ENCODE assay signal across 20 cellular contexts in the genomic region with DNA sequence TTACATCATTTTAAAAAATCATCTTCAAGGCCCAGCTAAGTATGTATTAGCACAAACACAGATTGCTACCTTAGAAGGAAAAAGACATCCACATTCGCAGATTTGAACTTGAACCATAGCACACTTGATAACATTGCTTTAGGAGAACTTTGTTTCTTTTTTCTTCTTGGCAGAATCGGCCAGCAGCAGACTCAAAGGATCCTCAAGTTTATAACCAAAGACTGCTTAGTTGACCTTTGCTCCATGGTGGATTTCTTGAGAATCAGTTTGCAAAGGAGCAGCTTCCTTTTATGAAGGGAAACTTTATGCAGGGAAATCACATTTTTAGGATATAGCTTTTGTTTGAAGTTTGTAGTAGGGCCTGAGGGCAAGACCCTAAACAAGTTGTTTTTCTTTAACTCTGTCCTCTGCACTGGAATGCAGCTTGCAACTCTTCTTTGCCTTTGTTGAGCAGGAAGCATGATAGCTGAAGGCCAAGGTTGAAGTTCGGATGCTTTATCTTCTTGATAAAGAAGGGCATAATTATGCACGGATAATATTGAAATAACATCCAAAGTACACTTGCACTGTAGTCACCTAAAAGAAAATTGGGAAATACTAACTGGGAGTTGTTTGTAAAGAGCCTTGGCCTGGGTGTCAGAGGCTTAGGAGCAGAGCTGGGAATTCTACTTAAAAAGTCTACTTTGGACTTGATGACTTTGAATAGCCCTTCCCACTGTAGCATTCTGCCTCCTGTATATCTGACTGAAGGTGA.
DNase-seq lines count a peak whose midpoint lies in the region; ATAC-seq, FAIRE-seq and TF ChIP-seq lines count a peak whose summit lies in the region.
"Had no signal": no experiment of that assay in that cellular context is flagged by ENCODE, and none has a peak within 500 bp of the region (broad histone marks: within the 10 kb centered on the region; RNA-seq: fewer than 3 reads in every experiment).

No MANE protein-coding gene starts in this region.

- TF ChIP-seq RAD21 in HepG2 (CRISPR knock-in tag; IDR thresholded peaks at IDR 0.05): no peak

- peak overlapping the region in 1 of 2 donors; percentile 19 for H3K9ac ChIP-seq in colonic mucosa (ENCODE audit: low read depth in 2 of 2, low read length in 2 of 2)
- no peak overlapping the region for H3K9ac ChIP-seq in HepG2 (ENCODE audit: insufficient read depth, low read depth, low read length)
- H3K9ac ChIP-seq: GM23248 had no signal

- H2AFZ ChIP-seq in HepG2 (ENCODE audit: low read length): no peak overlapping the region
- H2AFZ ChIP-seq: GM23248 had no signal

- no peak overlapping the region for H3K27ac Mint-ChIP-seq in WTC11
- peak overlapping the region; percentile 5 for H3K27ac Mint-ChIP-seq in progenitor cell of endocrine pancreas
- H3K27ac Mint-ChIP-seq: CD4-positive, alpha-beta memory T cell had no signal

- CTCF ChIA-PET in WTC11 (lab: Charles Lee) (no interaction called here), HepG2 (lab: Yijun Ruan, JAX; ENCODE audit: low intra/inter-chr PET ratio, low total read pairs) (no interaction called here)

- no peaks in the 10 kb centered on the region for H4K20me1 ChIP-seq in HepG2 (ENCODE audit: insufficient read depth, low read length)

- H3K4me3 Mint-ChIP-seq in WTC11 (no peak overlapping the region), progenitor cell of endocrine pancreas (ENCODE audit: low read depth) (no peak overlapping the region)
- H3K4me3 Mint-ChIP-seq: CD4-positive, alpha-beta memory T cell had no signal

- DNase-seq in WTC11 (ENCODE audit: low spot score) (no peak), colonic mucosa (no peak), HepG2 (ENCODE audit: low spot score) (peak; percentile 78), progenitor cell of endocrine pancreas (ENCODE audit: low spot score, unreplicated experiment) (no peak), NCI-H446 (lab: John Stamatoyannopoulos, UW) (no peak), SKM-1 treated with dmso at 0.1 percent for 144 hours (lab: John Stamatoyannopoulos, UW; ENCODE audit: unreplicated experiment) (no peak)
- DNase-seq: C1 segment of cervical spinal cord; Calu3; CD4-positive, alpha-beta memory T cell; COR-L47; DMS53; GF-D8; GM23248; H7; HCEC 1CT had no signal

- peak overlapping the region; percentile 6 for H3K27ac ChIP-seq in colonic mucosa
- peak overlapping the region; percentile 60 for H3K27ac ChIP-seq in HepG2 (ENCODE audit: extremely low read length, insufficient read depth, low read length)
- H3K27ac ChIP-seq: GM23248 had no signal

- H3K27me3 Mint-ChIP-seq in WTC11 (ENCODE audit: low read depth): peaks cover 8% of the 10 kb centered on the region
- H3K27me3 Mint-ChIP-seq in progenitor cell of endocrine pancreas: no peaks in the 10 kb centered on the region

- BruUV-seq in HepG2 (replicated peaks; lab: Mats Ljungman, UMichigan): no TSS peak

- peaks cover 18% of the 10 kb centered on the region for H3K4me1 Mint-ChIP-seq in WTC11
- peaks cover 15% of the 10 kb centered on the region for H3K4me1 Mint-ChIP-seq in progenitor cell of endocrine pancreas (ENCODE audit: low read depth)
- H3K4me1 Mint-ChIP-seq: CD4-positive, alpha-beta memory T cell had no signal

- peak; percentile 56 for FAIRE-seq in HepG2 (lab: Jason Lieb, UNC)
- FAIRE-seq: GM12891, GM18507, H1 had no signal

- peaks cover 63% of the 10 kb centered on the region for H3K36me3 Mint-ChIP-seq in WTC11
- H3K36me3 Mint-ChIP-seq in progenitor cell of endocrine pancreas (ENCODE audit: insufficient read depth): peaks cover 33% of the 10 kb centered on the region
- H3K36me3 Mint-ChIP-seq: CD4-positive, alpha-beta memory T cell had no signal

- H3K4me2 ChIP-seq in HepG2 (ENCODE audit: low read depth, low read length): peak overlapping the region; percentile 45

- no peak for TF ChIP-seq POLR2A in HepG2 (IDR thresholded peaks at IDR 0.05; ENCODE audit: insufficient read depth in 1 of 2, low read depth in 2 of 2, low read length in 2 of 2)

- TF ChIP-seq CTCF in WTC11 (IDR thresholded peaks at IDR 0.05) (no peak), colonic mucosa (IDR thresholded peaks at IDR 0.05) (no peak), HepG2 (CRISPR knock-in tag; IDR thresholded peaks at IDR 0.05) (no peak), progenitor cell of endocrine pancreas (IDR thresholded peaks at IDR 0.05; ENCODE audit: unreplicated experiment) (no peak)

- H3K79me2 ChIP-seq in HepG2 (ENCODE audit: insufficient read depth, low read length): no peaks in the 10 kb centered on the region

- H3K9me3 Mint-ChIP-seq in WTC11: peaks cover 51% of the 10 kb centered on the region
- H3K9me3 Mint-ChIP-seq in progenitor cell of endocrine pancreas (ENCODE audit: low read depth): peaks cover 19% of the 10 kb centered on the region

- in situ Hi-C loops in HepG2 (cut with HindIII; ENCODE audit: extremely low pct_ligation_motif_present, low pct_unique_long_range_greater_than_20kb): no loop called here

- peak; percentile 42; the same call in 1 of the 2 replicates for ATAC-seq in WTC11
- peak; percentile 85 for ATAC-seq in HepG2
- ATAC-seq in GM19467 (IDR thresholded peaks at IDR 0.05; ENCODE audit: unreplicated experiment): no peak
- no peak for ATAC-seq in HG02798 (IDR thresholded peaks at IDR 0.05; ENCODE audit: poor library complexity, unreplicated experiment)

- H3K27me3 ChIP-seq in colonic mucosa (no peaks in the 10 kb centered on the region), HepG2 (ENCODE audit: control insufficient read depth in 1 of 2, insufficient read depth in 2 of 2, low read length in 2 of 2) (no peaks in the 10 kb centered on the region)

- H3K4me1 ChIP-seq in colonic mucosa (peaks cover 3% of the 10 kb centered on the region), HepG2 (ENCODE audit: insufficient read depth, low read length) (peaks cover 41% of the 10 kb centered on the region)

- POLR2A ChIA-PET in WTC11 (lab: Charles Lee): no interaction called here
- POLR2A ChIA-PET in HepG2 (lab: Yijun Ruan, JAX): no interaction called here

- H3K4me3 ChIP-seq in colonic mucosa: no peak overlapping the region
- peak overlapping the region in 1 of 3 experiments; percentile 8; a peak in 1 of 6 replicates for H3K4me3 ChIP-seq in HepG2 (replicated peaks in 1 of 3; ENCODE audit: insufficient read depth in 1 of 3, low read depth in 2 of 3, low read length in 3 of 3)
- H3K4me3 ChIP-seq: GM23248 had no signal

- H3K9me3 ChIP-seq in colonic mucosa (no peaks in the 10 kb centered on the region), HepG2 (ENCODE audit: low read length) (peaks cover 22% of the 10 kb centered on the region)

- TF ChIP-seq EP300 in HepG2 (IDR thresholded peaks at IDR 0.05; ENCODE audit: low read depth in 2 of 2, low read length in 2 of 2) (peak in 1 of 2 experiments; percentile 84; a peak in 2 of 4 replicates), HepG2 (CRISPR knock-in tag; IDR thresholded peaks at IDR 0.05; ENCODE audit: borderline replicate concordance) (peak; percentile 66; the same call in 1 of the 2 replicates)

- intact Hi-C loops in colonic mucosa (cut with DNase I): no loop called here
- intact Hi-C loops in HepG2 (cut with micrococcal nuclease; ENCODE audit: unreplicated experiment): no loop called here

- 7% methylated on average over 4 of the region's 4 CpGs for WGBS in HepG2 (ENCODE audit: low lambda C conversion rate)

- H3K36me3 ChIP-seq in colonic mucosa: no peaks in the 10 kb centered on the region
- no peaks in the 10 kb centered on the region for H3K36me3 ChIP-seq in HepG2 (replicated peaks in 1 of 2; ENCODE audit: control insufficient read depth in 1 of 2, insufficient read depth in 2 of 2, low read length in 2 of 2)

TF ChIP-seq in WTC11, 78 proteins besides CTCF, POLR2A, EP300 and RAD21 (continues in another document):
- TF ChIP-seq MYBL2 (CRISPR knock-in tag; IDR thresholded peaks at IDR 0.05): no peak

TF ChIP-seq in HepG2, 621 proteins besides CTCF, POLR2A, EP300 and RAD21 (continues in another document):
- TF ChIP-seq CHD4 (IDR thresholded peaks at IDR 0.05; ENCODE audit: borderline replicate concordance, low read length) (no peak), POLR2G (IDR thresholded peaks at IDR 0.05; ENCODE audit: low read depth, low read length) (no peak), RXRB (CRISPR knock-in tag; IDR thresholded peaks at IDR 0.05; ENCODE audit: borderline replicate concordance) (peak; percentile 26; the same call in 1 of the 2 replicates), ZNF609 (CRISPR knock-in tag; IDR thresholded peaks at IDR 0.05; ENCODE audit: borderline replicate concordance) (peak; percentile 23; the same call in 1 of the 2 replicates), HDAC2 (CRISPR knock-in tag; IDR thresholded peaks at IDR 0.05) (peak; percentile 41; the same call in 1 of the 2 replicates), SATB2 (CRISPR knock-in tag; IDR thresholded peaks at IDR 0.05) (no peak), ZMYM3 (CRISPR knock-in tag; IDR thresholded peaks at IDR 0.05) (no peak), ZZZ3 (CRISPR knock-in tag; IDR thresholded peaks at IDR 0.05; ENCODE audit: borderline replicate concordance) (no peak)

Comparison
In these comparisons a context has a peak if more than half of its experiments do, and no peak if none do; other contexts are left out.
1. ATAC-seq: peak in WTC11 (single experiment) and HepG2 (single experiment); none in GM19467 (single experiment) and HG02798 (single experiment).
2. Of the 50 proteins assayed by ChIP-seq in both HepG2 and WTC11: peak only in HepG2: FOXP4; only in WTC11: none; in both: none; in neither: 47; mixed calls (peak in some experiments, not most) for 2.